ENCODE assay signal across 14 cellular contexts in the genomic region with DNA sequence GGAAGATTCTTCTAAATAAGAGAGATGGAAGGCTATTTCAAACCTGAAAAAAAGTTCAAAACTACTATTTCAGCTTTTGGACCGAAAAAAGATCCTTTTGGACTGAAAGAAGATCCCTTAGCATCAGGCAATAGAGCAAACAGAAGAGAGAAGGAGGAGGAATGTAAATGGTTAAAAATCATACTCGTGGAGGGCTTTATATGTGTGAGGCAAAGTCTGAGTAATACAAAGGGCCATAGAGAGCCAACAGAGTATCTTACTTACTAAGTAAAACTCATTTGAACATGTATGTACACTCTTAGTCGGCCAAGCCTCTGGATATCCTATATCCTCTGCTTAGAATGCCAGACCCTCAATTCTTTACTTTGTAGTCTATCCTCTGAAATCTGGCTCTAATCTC. TPM values are rescaled to one million over a fixed set of nuclear protein-coding genes. Genes with fewer than 3 reads are reported as not detected.
DNase-seq lines count a peak whose midpoint lies in the region; ATAC-seq lines count a peak whose summit lies in the region.
"Had no signal": no experiment of that assay in that cellular context is flagged by ENCODE, and none has a peak within 500 bp of the region (broad histone marks: within the 10 kb centered on the region; RNA-seq: fewer than 3 reads in every experiment).

No MANE protein-coding gene starts in this region.

- H3K4me3 ChIP-seq in adipocyte (ENCODE audit: low read length) (peak overlapping the region; percentile 9), muscle layer of duodenum (ENCODE audit: low read depth in 1 of 2, low read length in 2 of 2) (no peak overlapping the region), subcutaneous abdominal adipose tissue (ENCODE audit: low read depth in 1 of 5, low read length in 5 of 5) (no peak overlapping the region)
- H3K4me3 ChIP-seq: PC-9 had no signal

- ATAC-seq in esophagus mucosa = no peak

- H3K4me1 ChIP-seq in adipocyte (ENCODE audit: control insufficient read depth, insufficient read depth, low read length) = peaks cover 16% of the 10 kb centered on the region
- H3K4me1 ChIP-seq in muscle layer of duodenum (ENCODE audit: control insufficient read depth in 1 of 2, insufficient read depth in 2 of 2, low read length in 2 of 2) = peaks cover 0 to 7% of the 10 kb centered on the region in 2 donors
- peaks cover 0 to 15% (median 10%) of the 10 kb centered on the region in 5 donors for H3K4me1 ChIP-seq in subcutaneous abdominal adipose tissue (ENCODE audit: control insufficient read depth in 5 of 5, insufficient read depth in 5 of 5, low read length in 5 of 5)

- peaks cover 29% of the 10 kb centered on the region for H3K36me3 ChIP-seq in adipocyte (ENCODE audit: control insufficient read depth, insufficient read depth, low read length, severe bottlenecking)
- peaks cover 35 to 40% of the 10 kb centered on the region in 2 donors for H3K36me3 ChIP-seq in muscle layer of duodenum (ENCODE audit: control insufficient read depth in 1 of 2, insufficient read depth in 2 of 2, low read length in 2 of 2)
- peaks cover 31 to 51% (median 42%) of the 10 kb centered on the region in 5 donors for H3K36me3 ChIP-seq in subcutaneous abdominal adipose tissue (ENCODE audit: control insufficient read depth in 5 of 5, insufficient read depth in 5 of 5, low read length in 5 of 5)

- no peaks in the 10 kb centered on the region for H3K27me3 ChIP-seq in adipocyte (replicated peaks; ENCODE audit: control insufficient read depth, insufficient read depth, low read length)
- H3K27me3 ChIP-seq in muscle layer of duodenum (ENCODE audit: low read depth, low read length) = no peaks in the 10 kb centered on the region
- H3K27me3 ChIP-seq in subcutaneous abdominal adipose tissue (ENCODE audit: control insufficient read depth in 5 of 5, insufficient read depth in 4 of 5, low read length in 5 of 5) = no peaks in the 10 kb centered on the region

- peak overlapping the region; percentile 5 for H3K27ac ChIP-seq in muscle layer of duodenum (ENCODE audit: low read length)
- peak overlapping the region; percentile 79 for H3K27ac ChIP-seq in subcutaneous abdominal adipose tissue (ENCODE audit: low read depth, low read length)
- H3K27ac ChIP-seq: PC-9 had no signal

- H3K9me3 ChIP-seq in adipocyte (ENCODE audit: control insufficient read depth, low read length) (no peaks in the 10 kb centered on the region), muscle layer of duodenum (ENCODE audit: control insufficient read depth in 1 of 2, low read length in 2 of 2) (no peaks in the 10 kb centered on the region), subcutaneous abdominal adipose tissue (ENCODE audit: control insufficient read depth in 5 of 5, low read length in 5 of 5) (no peaks in the 10 kb centered on the region)

- H3K9ac ChIP-seq in adipocyte (ENCODE audit: low read length) (peak overlapping the region; percentile 57), subcutaneous abdominal adipose tissue (ENCODE audit: low read length in 5 of 5) (no peak overlapping the region)

- DNase-seq in adipocyte (ENCODE audit: low read depth) (peak; percentile 37), fibroblast of gingiva (ENCODE audit: low read depth) (peak; percentile 34), 8988T (no peak), activated gamma-delta T cell treated with Interleukin-2 at 50 U/mL for 16 hours (no peak)
- no peak for DNase-seq in stimulated activated CD4-positive, alpha-beta T cell treated with anti-CD3 and anti-CD28 coated beads, Interleukin-4, amount 100 ng/mL, for 1 hour
- DNase-seq: CD4-positive, alpha-beta T cell; cortex of kidney; glutamatergic neuron; NCI-H345; PC-9; stimulated activated CD4-positive, alpha-beta T cell treated with anti-CD3 and anti-CD28 coated beads, Interleukin-4, amount 100 ng/mL, for 24 hours had no signal

RNA-seq across cellular contexts. Expression of a gene that starts 55.7 kb away (rescaled TPM):
- 66.5 TPM for total RNA-seq in esophagus mucosa

Comparison
In these comparisons a context has a peak if more than half of its experiments do, and no peak if none do; other contexts are left out.
1. DNase-seq: peak in adipocyte (single experiment) and fibroblast of gingiva (single experiment); none in stimulated activated CD4-positive, alpha-beta T cell treated with anti-CD3 and anti-CD28 coated beads, Interleukin-4, amount 100 ng/mL, for 1 hour (single experiment), 8988T (single experiment) and activated gamma-delta T cell treated with Interleukin-2 at 50 U/mL for 16 hours (single experiment).